2 cellular contexts compared by ENCODE assay signal in the genomic region with DNA sequence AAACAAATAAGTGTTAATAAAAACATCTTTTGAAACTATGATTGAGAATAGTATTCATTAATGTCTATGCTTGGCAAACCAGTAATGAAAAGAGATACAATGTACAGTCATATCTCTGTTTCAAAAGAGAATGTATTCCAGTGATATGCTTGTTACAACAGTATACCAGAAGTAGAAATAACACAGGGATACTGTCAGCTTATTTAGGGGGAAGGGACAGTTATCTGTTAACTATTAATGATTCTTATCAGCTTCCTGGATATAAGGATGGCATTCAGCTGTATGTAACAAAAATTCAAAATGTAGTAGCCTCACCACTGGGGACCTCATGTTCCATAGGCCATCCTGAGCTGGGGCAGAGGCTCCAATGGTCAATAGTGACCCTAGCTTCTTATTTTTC.
TF ChIP-seq lines count a peak whose summit lies in the region.

No MANE protein-coding gene starts in this region.

TF ChIP-seq in liver, 16 proteins besides CTCF, POLR2A, EP300 and RAD21 (continued from another document):
- TF ChIP-seq, protein P1, sequence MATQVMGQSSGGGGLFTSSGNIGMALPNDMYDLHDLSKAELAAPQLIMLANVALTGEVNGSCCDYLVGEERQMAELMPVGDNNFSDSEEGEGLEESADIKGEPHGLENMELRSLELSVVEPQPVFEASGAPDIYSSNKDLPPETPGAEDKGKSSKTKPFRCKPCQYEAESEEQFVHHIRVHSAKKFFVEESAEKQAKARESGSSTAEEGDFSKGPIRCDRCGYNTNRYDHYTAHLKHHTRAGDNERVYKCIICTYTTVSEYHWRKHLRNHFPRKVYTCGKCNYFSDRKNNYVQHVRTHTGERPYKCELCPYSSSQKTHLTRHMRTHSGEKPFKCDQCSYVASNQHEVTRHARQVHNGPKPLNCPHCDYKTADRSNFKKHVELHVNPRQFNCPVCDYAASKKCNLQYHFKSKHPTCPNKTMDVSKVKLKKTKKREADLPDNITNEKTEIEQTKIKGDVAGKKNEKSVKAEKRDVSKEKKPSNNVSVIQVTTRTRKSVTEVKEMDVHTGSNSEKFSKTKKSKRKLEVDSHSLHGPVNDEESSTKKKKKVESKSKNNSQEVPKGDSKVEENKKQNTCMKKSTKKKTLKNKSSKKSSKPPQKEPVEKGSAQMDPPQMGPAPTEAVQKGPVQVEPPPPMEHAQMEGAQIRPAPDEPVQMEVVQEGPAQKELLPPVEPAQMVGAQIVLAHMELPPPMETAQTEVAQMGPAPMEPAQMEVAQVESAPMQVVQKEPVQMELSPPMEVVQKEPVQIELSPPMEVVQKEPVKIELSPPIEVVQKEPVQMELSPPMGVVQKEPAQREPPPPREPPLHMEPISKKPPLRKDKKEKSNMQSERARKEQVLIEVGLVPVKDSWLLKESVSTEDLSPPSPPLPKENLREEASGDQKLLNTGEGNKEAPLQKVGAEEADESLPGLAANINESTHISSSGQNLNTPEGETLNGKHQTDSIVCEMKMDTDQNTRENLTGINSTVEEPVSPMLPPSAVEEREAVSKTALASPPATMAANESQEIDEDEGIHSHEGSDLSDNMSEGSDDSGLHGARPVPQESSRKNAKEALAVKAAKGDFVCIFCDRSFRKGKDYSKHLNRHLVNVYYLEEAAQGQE (IDR thresholded peaks at IDR 0.05): no peak

TF ChIP-seq in HepG2, 621 proteins besides CTCF, POLR2A, EP300 and RAD21:
- TF ChIP-seq, protein P2, sequence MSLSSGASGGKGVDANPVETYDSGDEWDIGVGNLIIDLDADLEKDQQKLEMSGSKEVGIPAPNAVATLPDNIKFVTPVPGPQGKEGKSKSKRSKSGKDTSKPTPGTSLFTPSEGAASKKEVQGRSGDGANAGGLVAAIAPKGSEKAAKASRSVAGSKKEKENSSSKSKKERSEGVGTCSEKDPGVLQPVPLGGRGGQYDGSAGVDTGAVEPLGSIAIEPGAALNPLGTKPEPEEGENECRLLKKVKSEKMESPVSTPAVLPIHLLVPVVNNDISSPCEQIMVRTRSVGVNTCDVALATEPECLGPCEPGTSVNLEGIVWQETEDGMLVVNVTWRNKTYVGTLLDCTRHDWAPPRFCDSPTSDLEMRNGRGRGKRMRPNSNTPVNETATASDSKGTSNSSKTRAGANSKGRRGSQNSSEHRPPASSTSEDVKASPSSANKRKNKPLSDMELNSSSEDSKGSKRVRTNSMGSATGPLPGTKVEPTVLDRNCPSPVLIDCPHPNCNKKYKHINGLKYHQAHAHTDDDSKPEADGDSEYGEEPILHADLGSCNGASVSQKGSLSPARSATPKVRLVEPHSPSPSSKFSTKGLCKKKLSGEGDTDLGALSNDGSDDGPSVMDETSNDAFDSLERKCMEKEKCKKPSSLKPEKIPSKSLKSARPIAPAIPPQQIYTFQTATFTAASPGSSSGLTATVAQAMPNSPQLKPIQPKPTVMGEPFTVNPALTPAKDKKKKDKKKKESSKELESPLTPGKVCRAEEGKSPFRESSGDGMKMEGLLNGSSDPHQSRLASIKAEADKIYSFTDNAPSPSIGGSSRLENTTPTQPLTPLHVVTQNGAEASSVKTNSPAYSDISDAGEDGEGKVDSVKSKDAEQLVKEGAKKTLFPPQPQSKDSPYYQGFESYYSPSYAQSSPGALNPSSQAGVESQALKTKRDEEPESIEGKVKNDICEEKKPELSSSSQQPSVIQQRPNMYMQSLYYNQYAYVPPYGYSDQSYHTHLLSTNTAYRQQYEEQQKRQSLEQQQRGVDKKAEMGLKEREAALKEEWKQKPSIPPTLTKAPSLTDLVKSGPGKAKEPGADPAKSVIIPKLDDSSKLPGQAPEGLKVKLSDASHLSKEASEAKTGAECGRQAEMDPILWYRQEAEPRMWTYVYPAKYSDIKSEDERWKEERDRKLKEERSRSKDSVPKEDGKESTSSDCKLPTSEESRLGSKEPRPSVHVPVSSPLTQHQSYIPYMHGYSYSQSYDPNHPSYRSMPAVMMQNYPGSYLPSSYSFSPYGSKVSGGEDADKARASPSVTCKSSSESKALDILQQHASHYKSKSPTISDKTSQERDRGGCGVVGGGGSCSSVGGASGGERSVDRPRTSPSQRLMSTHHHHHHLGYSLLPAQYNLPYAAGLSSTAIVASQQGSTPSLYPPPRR (CRISPR knock-in tag; IDR thresholded peaks at IDR 0.05; ENCODE audit: borderline replicate concordance): no peak
- TF ChIP-seq ZNF432 (CRISPR knock-in tag; IDR thresholded peaks at IDR 0.05; ENCODE audit: borderline replicate concordance): no peak
- no peak for TF ChIP-seq ZBTB7A (CRISPR knock-in tag; IDR thresholded peaks at IDR 0.05)
